ENCODE assay signal across 1 cellular context in the genomic region with DNA sequence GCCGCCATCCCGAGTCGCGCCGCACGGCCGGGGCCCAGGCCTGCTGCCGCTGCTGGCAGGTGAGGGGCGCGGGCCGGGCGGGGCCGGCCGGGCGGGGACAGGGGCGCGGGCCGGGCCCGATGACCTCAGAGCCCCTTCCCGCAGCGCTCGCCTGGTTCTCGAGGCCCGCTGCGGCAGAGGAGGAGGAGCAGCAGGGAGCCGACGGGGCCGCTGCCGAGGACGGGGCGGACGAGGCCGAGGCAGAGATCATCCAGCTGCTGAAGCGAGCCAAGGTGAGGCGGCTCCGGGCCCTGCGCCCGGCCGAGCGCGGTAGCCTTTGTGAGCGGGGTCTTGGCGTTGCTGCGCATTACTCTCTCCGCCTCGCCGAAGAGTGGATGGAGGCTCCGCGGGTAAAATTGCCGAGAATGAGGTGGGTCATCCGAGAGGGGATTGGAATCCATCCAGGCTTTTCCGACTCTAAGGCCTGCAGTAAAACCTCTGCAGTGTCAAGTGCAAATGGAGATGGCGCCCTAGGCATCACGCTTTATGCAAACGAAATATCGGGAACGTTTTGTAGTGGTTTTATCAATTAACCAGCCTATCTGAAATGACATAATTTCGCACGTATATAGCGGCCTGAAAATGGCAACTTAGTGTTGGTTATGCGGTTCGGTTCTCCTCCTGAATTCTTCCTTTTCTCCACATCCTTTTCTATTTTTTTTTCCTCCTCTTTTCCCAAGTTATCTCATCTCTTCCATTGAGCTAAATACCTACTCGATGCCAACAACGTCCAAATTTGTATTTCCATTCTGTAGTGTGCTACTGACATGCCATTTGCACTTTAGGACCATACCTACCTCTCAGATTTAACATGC.
TF ChIP-seq lines count a peak whose summit lies in the region.

No MANE protein-coding gene starts in this region.

TF ChIP-seq in K562, 482 proteins besides CTCF, POLR2A, EP300 and RAD21 (continued from another document):
- TF ChIP-seq SOX6 (IDR thresholded peaks at IDR 0.05) (no peak), MEF2D (tag; conservative IDR thresholded peaks at IDR 0.05; ENCODE audit: low read depth) (no peak), HNRNPUL1 (IDR thresholded peaks at IDR 0.05; ENCODE audit: low read length) (no peak), CHD1 (IDR thresholded peaks at IDR 0.05; ENCODE audit: low read length) (peak; percentile 18), FOXA3 (CRISPR knock-in tag; conservative IDR thresholded peaks at IDR 0.05 in 1 of 2, IDR thresholded peaks at IDR 0.05 in 1 of 2) (0 out of 4 replicates have a peak, but pooled peaks of 1 of the 2 experiments have one; percentile 9), ZNF445 (CRISPR knock-in tag; IDR thresholded peaks at IDR 0.05; ENCODE audit: low read depth) (no peak), TAF7 (tag; IDR thresholded peaks at IDR 0.05) (no peak), ILF3 (IDR thresholded peaks at IDR 0.05; ENCODE audit: borderline replicate concordance) (no peak), ZKSCAN8 (CRISPR knock-in tag; IDR thresholded peaks at IDR 0.05) (no peak), NFIC (IDR thresholded peaks at IDR 0.05) (peak; percentile 11; the same call in 1 of the 2 replicates), SRSF1 (IDR thresholded peaks at IDR 0.05; ENCODE audit: low read depth, low read length) (no peak), ZNF79 (CRISPR knock-in tag; IDR thresholded peaks at IDR 0.05; ENCODE audit: low read depth) (no peak), ZNF232 (CRISPR knock-in tag; IDR thresholded peaks at IDR 0.05) (no peak), XRCC5 (IDR thresholded peaks at IDR 0.05; ENCODE audit: low read depth, low read length) (no peak), ZBTB1 (CRISPR knock-in tag; IDR thresholded peaks at IDR 0.05; ENCODE audit: borderline replicate concordance, low read depth) (no peak), NONO (IDR thresholded peaks at IDR 0.05; ENCODE audit: low read depth in 2 of 2, low read length in 1 of 2) (no peak), STAT5B (CRISPR knock-in tag; IDR thresholded peaks at IDR 0.05) (no peak), CHD4 (IDR thresholded peaks at IDR 0.05; ENCODE audit: insufficient read depth, insufficient replicate concordance, low read depth, low read length, poor library complexity, severe bottlenecking) (no peak), RBBP5 (IDR thresholded peaks at IDR 0.05; ENCODE audit: borderline replicate concordance, insufficient read depth, low read length, poor library complexity, severe bottlenecking) (peak; percentile 72)
- TF ChIP-seq, protein P1, sequence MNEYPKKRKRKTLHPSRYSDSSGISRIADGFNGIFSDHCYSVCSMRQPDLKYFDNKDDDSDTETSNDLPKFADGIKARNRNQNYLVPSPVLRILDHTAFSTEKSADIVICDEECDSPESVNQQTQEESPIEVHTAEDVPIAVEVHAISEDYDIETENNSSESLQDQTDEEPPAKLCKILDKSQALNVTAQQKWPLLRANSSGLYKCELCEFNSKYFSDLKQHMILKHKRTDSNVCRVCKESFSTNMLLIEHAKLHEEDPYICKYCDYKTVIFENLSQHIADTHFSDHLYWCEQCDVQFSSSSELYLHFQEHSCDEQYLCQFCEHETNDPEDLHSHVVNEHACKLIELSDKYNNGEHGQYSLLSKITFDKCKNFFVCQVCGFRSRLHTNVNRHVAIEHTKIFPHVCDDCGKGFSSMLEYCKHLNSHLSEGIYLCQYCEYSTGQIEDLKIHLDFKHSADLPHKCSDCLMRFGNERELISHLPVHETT (CRISPR knock-in tag; conservative IDR thresholded peaks at IDR 0.05 in 1 of 2, IDR thresholded peaks at IDR 0.05 in 1 of 2), result peak in 1 of 2 experiments; percentile 68; a peak in 2 of 4 replicates
- TF ChIP-seq, protein P2, sequence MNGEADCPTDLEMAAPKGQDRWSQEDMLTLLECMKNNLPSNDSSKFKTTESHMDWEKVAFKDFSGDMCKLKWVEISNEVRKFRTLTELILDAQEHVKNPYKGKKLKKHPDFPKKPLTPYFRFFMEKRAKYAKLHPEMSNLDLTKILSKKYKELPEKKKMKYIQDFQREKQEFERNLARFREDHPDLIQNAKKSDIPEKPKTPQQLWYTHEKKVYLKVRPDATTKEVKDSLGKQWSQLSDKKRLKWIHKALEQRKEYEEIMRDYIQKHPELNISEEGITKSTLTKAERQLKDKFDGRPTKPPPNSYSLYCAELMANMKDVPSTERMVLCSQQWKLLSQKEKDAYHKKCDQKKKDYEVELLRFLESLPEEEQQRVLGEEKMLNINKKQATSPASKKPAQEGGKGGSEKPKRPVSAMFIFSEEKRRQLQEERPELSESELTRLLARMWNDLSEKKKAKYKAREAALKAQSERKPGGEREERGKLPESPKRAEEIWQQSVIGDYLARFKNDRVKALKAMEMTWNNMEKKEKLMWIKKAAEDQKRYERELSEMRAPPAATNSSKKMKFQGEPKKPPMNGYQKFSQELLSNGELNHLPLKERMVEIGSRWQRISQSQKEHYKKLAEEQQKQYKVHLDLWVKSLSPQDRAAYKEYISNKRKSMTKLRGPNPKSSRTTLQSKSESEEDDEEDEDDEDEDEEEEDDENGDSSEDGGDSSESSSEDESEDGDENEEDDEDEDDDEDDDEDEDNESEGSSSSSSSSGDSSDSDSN (IDR thresholded peaks at IDR 0.05; ENCODE audit: borderline replicate concordance in 1 of 2, low read depth in 2 of 2, low read length in 2 of 2), result peak; percentile 17 to 35; a peak in 1 of 4 replicates
- TF ChIP-seq, protein P3, sequence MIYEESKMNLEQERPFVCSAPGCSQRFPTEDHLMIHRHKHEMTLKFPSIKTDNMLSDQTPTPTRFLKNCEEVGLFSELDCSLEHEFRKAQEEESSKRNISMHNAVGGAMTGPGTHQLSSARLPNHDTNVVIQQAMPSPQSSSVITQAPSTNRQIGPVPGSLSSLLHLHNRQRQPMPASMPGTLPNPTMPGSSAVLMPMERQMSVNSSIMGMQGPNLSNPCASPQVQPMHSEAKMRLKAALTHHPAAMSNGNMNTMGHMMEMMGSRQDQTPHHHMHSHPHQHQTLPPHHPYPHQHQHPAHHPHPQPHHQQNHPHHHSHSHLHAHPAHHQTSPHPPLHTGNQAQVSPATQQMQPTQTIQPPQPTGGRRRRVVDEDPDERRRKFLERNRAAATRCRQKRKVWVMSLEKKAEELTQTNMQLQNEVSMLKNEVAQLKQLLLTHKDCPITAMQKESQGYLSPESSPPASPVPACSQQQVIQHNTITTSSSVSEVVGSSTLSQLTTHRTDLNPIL (CRISPR knock-in tag; IDR thresholded peaks at IDR 0.05), result no peak
TF ChIP-seq in K562: peak in this region for 13.
